11 cellular contexts compared by ENCODE assay signal in the genomic region with DNA sequence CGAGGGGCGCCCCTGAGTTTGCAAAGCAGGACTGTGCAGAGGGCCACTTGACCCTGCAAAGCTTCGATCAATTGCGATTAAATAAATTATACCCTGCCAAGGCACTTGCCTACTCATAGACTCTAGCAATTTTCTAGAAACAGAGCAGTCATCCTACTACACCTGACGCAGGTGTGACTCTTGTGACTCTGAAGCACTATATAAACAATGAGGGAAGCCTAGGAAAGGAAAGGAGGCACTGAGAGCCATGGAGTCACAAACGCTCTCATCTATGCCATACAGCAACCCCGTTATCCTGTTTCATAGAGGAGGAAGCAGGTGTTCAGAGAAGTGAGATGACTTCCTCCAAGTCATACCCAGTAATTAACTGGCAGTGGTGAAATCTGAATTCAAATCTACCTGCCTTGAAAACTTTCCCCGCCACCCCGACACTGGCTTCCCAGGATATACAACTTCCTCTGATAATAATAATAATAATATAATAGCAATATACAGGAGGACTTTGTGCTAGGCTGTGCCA. TPM values are rescaled to one million over a fixed set of nuclear protein-coding genes. Genes with fewer than 3 reads are reported as not detected.
DNase-seq lines count a peak whose midpoint lies in the region; TF ChIP-seq lines count a peak whose summit lies in the region.
"Had no signal": no experiment of that assay in that cellular context is flagged by ENCODE, and none has a peak within 500 bp of the region (broad histone marks: within the 10 kb centered on the region; RNA-seq: fewer than 3 reads in every experiment).

No MANE protein-coding gene starts in this region.

- H3K4me3 Mint-ChIP-seq in activated CD4-positive, alpha-beta T cell treated with anti-CD3 and anti-CD28 coated beads, Interleukin-2, amount 10 ng/mL, durations not matched to agents 7 days and 5 days, result peak overlapping the region; percentile 9

- peaks cover 77% of the 10 kb centered on the region for H3K36me3 Mint-ChIP-seq in activated CD4-positive, alpha-beta T cell treated with anti-CD3 and anti-CD28 coated beads, Interleukin-2, amount 10 ng/mL, durations not matched to agents 7 days and 5 days (ENCODE audit: low read depth)

- intact Hi-C loops in colonic mucosa (cut with DNase I), result no loop called here

- H3K4me1 ChIP-seq in colonic mucosa, result peaks cover 21% of the 10 kb centered on the region

- H3K27me3 Mint-ChIP-seq in activated CD4-positive, alpha-beta T cell treated with anti-CD3 and anti-CD28 coated beads, Interleukin-2, amount 10 ng/mL, durations not matched to agents 7 days and 5 days, result no peaks in the 10 kb centered on the region

- DNase-seq in activated CD4-positive, alpha-beta T cell treated with anti-CD3 and anti-CD28 coated beads, Interleukin-2, amount 10 ng/mL, durations not matched to agents 7 days and 5 days, result no peak
- DNase-seq in activated CD4-positive, alpha-beta T cell treated with anti-CD3 and anti-CD28 coated beads for 48 hours, result no peak
- DNase-seq in NCI-H510A (lab: John Stamatoyannopoulos, UW) (peak; percentile 44), colonic mucosa (no peak), NOMO-1 treated with DMSO at 0.1 percent for 48 hours (lab: John Stamatoyannopoulos, UW; ENCODE audit: unreplicated experiment) (no peak), NCI-H2029 treated with DMSO at 0.1 percent for 48 hours (lab: John Stamatoyannopoulos, UW) (no peak)
- DNase-seq in stimulated activated CD8-positive, alpha-beta memory T cell treated with anti-CD3 and anti-CD28 coated beads, Interleukin-4, amount 100 ng/mL, for 48 hours, result peak; percentile 23
- DNase-seq in activated effector memory CD4-positive, alpha-beta T cell treated with anti-CD3 and anti-CD28 coated beads, Interleukin-2, amount 50 U/mL, for 16 hours, result no peak
- DNase-seq: NCI-H446 treated with DMSO at 0.1 percent for 48 hours, SHP77 treated with DMSO at 0.1 percent for 48 hours had no signal

- no peak for TF ChIP-seq CTCF in colonic mucosa (IDR thresholded peaks at IDR 0.05)

- POLR2A ChIA-PET in activated CD4-positive, alpha-beta T cell treated with anti-CD3 and anti-CD28 coated beads, Interleukin-2, amount 10 ng/mL, durations not matched to agents 7 days and 5 days (lab: Charles Lee), result no interaction called here

- no peaks in the 10 kb centered on the region for H3K36me3 ChIP-seq in colonic mucosa

- H3K9me3 Mint-ChIP-seq in activated CD4-positive, alpha-beta T cell treated with anti-CD3 and anti-CD28 coated beads, Interleukin-2, amount 10 ng/mL, durations not matched to agents 7 days and 5 days, result no peaks in the 10 kb centered on the region

- no peaks in the 10 kb centered on the region for H3K9me3 ChIP-seq in colonic mucosa

- peak overlapping the region; percentile 90 for H3K27ac Mint-ChIP-seq in activated CD4-positive, alpha-beta T cell treated with anti-CD3 and anti-CD28 coated beads, Interleukin-2, amount 10 ng/mL, durations not matched to agents 7 days and 5 days

- H3K9ac ChIP-seq in colonic mucosa (ENCODE audit: low read depth in 2 of 2, low read length in 2 of 2), result no peak overlapping the region
- H3K9ac ChIP-seq: KMS-11 had no signal

- H3K4me1 Mint-ChIP-seq in activated CD4-positive, alpha-beta T cell treated with anti-CD3 and anti-CD28 coated beads, Interleukin-2, amount 10 ng/mL, durations not matched to agents 7 days and 5 days, result peaks cover 100% of the 10 kb centered on the region

- no peaks in the 10 kb centered on the region for H3K27me3 ChIP-seq in colonic mucosa

- peak overlapping the region; percentile 1 for H3K27ac ChIP-seq in colonic mucosa
- H3K27ac ChIP-seq: KMS-11 had no signal

- H3K4me3 ChIP-seq in colonic mucosa, result no peak overlapping the region

- CTCF ChIA-PET in activated CD4-positive, alpha-beta T cell treated with anti-CD3 and anti-CD28 coated beads, Interleukin-2, amount 10 ng/mL, durations not matched to agents 7 days and 5 days (lab: Charles Lee), result interaction anchor here (0.6 to 5.3 kb wide), 6 partner anchors 12 to 78 kb away, joined by 3 to 79 read pairs (median 4); partner anchors contain the start of gene ARHGEF3

RNA-seq across cellular contexts. Expression of gene ARHGEF3, which starts 14.4 kb away (rescaled TPM):
- total RNA-seq in activated CD4-positive, alpha-beta T cell treated with anti-CD3 and anti-CD28 coated beads, Interleukin-2, amount 10 ng/mL, durations not matched to agents 7 days and 5 days, result 100 to 1,000 TPM; 102 to 109 TPM
- total RNA-seq in colonic mucosa, result 10 to 100 TPM; 10.2 to 14.7 TPM

Comparison
In these comparisons a context has a peak if more than half of its experiments do, and no peak if none do; other contexts are left out.
1. DNase-seq: peak in NCI-H510A (single experiment) and stimulated activated CD8-positive, alpha-beta memory T cell treated with anti-CD3 and anti-CD28 coated beads, Interleukin-4, amount 100 ng/mL, for 48 hours (single experiment); none in activated CD4-positive, alpha-beta T cell treated with anti-CD3 and anti-CD28 coated beads, Interleukin-2, amount 10 ng/mL, durations not matched to agents 7 days and 5 days (single experiment), activated CD4-positive, alpha-beta T cell treated with anti-CD3 and anti-CD28 coated beads for 48 hours (single experiment), colonic mucosa (single experiment), NOMO-1 treated with DMSO at 0.1 percent for 48 hours (single experiment), activated effector memory CD4-positive, alpha-beta T cell treated with anti-CD3 and anti-CD28 coated beads, Interleukin-2, amount 50 U/mL, for 16 hours (single experiment) and NCI-H2029 treated with DMSO at 0.1 percent for 48 hours (single experiment).
2. RNA of gene ARHGEF3, which starts 14.4 kb away (total RNA-seq): 102 to 109 TPM in activated CD4-positive, alpha-beta T cell treated with anti-CD3 and anti-CD28 coated beads, Interleukin-2, amount 10 ng/mL, durations not matched to agents 7 days and 5 days; 10.2 to 14.7 TPM in colonic mucosa; every median in the first group is over 4 times any median in the second.